20 cellular contexts compared by ENCODE assay signal in the genomic region with DNA sequence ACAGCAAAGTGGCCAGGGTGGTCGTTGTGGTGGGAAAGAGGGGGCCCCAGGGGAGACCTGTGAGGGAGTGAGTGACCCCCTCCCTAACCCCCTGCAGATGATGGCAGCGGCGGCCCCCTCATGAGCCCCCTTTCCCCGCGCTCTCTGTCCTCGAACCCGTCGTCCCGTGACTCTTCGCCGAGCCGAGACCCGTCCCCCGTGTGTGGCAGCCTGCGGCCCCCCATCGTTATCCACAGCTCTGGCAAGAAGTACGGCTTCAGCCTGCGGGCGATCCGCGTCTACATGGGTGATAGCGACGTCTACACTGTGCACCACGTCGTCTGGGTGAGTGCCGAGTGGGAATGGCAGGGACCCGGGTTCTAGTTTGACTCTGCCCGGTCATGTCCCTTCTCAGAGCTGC. TPM values are rescaled to one million over a fixed set of nuclear protein-coding genes. Genes with fewer than 3 reads are reported as not detected.
DNase-seq lines count a peak whose midpoint lies in the region; ATAC-seq and TF ChIP-seq lines count a peak whose summit lies in the region.
"Had no signal": no experiment of that assay in that cellular context is flagged by ENCODE, and none has a peak within 500 bp of the region (broad histone marks: within the 10 kb centered on the region; RNA-seq: fewer than 3 reads in every experiment).

No MANE protein-coding gene starts in this region.

- no peak overlapping the region for H3K14ac ChIP-seq in neuronal stem cell (ENCODE audit: low read length)

- peak overlapping the region; percentile 18 to 75 for H3K27ac Mint-ChIP-seq in activated naive CD4-positive, alpha-beta T cell treated with anti-CD3 and anti-CD28 coated beads, Interleukin-2, amount 50 U/mL, for 72 hours
- no peak overlapping the region for H3K27ac Mint-ChIP-seq in activated naive CD4-positive, alpha-beta T cell treated with anti-CD3 and anti-CD28 coated beads for 36 hours
- peak overlapping the region; percentile 12 for H3K27ac Mint-ChIP-seq in activated T-helper 1 cell treated with anti-CD3 and anti-CD28 coated beads, Interleukin-12 subunit alpha, Interleukin-12 subunit beta, Interleukin-2, Interleukin-4 antibody, amounts not matched to agents 30 ng/mL and 10 ng/mL and 1 ng/mL, durations not matched to agents 14 hours and 24 hours and 36 hours
- H3K27ac Mint-ChIP-seq in Caco-2 (ENCODE audit: unreplicated experiment) = no peak overlapping the region
- H3K27ac Mint-ChIP-seq: CD4-positive, alpha-beta memory T cell; H9; HFFc6 had no signal

- H2BK15ac ChIP-seq in neuronal stem cell (ENCODE audit: low read length) = no peak overlapping the region

- peaks cover 5 to 24% of the 10 kb centered on the region in 2 donors for H3K36me3 Mint-ChIP-seq in activated naive CD4-positive, alpha-beta T cell treated with anti-CD3 and anti-CD28 coated beads, Interleukin-2, amount 50 U/mL, for 72 hours
- peaks cover 22% of the 10 kb centered on the region for H3K36me3 Mint-ChIP-seq in activated naive CD4-positive, alpha-beta T cell treated with anti-CD3 and anti-CD28 coated beads for 36 hours (ENCODE audit: low read depth)
- H3K36me3 Mint-ChIP-seq in activated T-helper 1 cell treated with anti-CD3 and anti-CD28 coated beads, Interleukin-12 subunit alpha, Interleukin-12 subunit beta, Interleukin-2, Interleukin-4 antibody, amounts not matched to agents 30 ng/mL and 10 ng/mL and 1 ng/mL, durations not matched to agents 14 hours and 24 hours and 36 hours (ENCODE audit: low read depth) = peaks cover 39% of the 10 kb centered on the region
- H3K36me3 Mint-ChIP-seq in Caco-2 (ENCODE audit: insufficient read depth, unreplicated experiment) = peaks cover 17% of the 10 kb centered on the region

- H2BK5ac ChIP-seq in neuronal stem cell (ENCODE audit: low read length) = no peak overlapping the region

- H2AK5ac ChIP-seq in neuronal stem cell (ENCODE audit: low read depth, low read length) = no peak overlapping the region

- H3K9ac ChIP-seq in neuronal stem cell (ENCODE audit: low read depth, low read length, poor library complexity) = peak overlapping the region; percentile 50
- H3K9ac ChIP-seq: GM23248 had no signal

- H3K9me3 Mint-ChIP-seq in activated naive CD4-positive, alpha-beta T cell treated with anti-CD3 and anti-CD28 coated beads, Interleukin-2, amount 50 U/mL, for 72 hours = peaks cover 0 to 4% of the 10 kb centered on the region in 2 donors
- peaks cover 2% of the 10 kb centered on the region for H3K9me3 Mint-ChIP-seq in activated naive CD4-positive, alpha-beta T cell treated with anti-CD3 and anti-CD28 coated beads for 36 hours
- H3K9me3 Mint-ChIP-seq in activated T-helper 1 cell treated with anti-CD3 and anti-CD28 coated beads, Interleukin-12 subunit alpha, Interleukin-12 subunit beta, Interleukin-2, Interleukin-4 antibody, amounts not matched to agents 30 ng/mL and 10 ng/mL and 1 ng/mL, durations not matched to agents 14 hours and 24 hours and 36 hours = no peaks in the 10 kb centered on the region
- no peaks in the 10 kb centered on the region for H3K9me3 Mint-ChIP-seq in Caco-2 (ENCODE audit: unreplicated experiment)
- H3K9me3 Mint-ChIP-seq: CD4-positive, alpha-beta memory T cell; HFFc6 had no signal

- H3K4me2 ChIP-seq in neuronal stem cell (ENCODE audit: insufficient read depth, low read length, poor library complexity, severe bottlenecking) = no peak overlapping the region
- H3K4me2 ChIP-seq: A549 had no signal

- H3K9me3 ChIP-seq in neuronal stem cell (replicated peaks in 1 of 2; ENCODE audit: control insufficient read depth in 2 of 2, insufficient read depth in 1 of 2, low read depth in 1 of 2, low read length in 2 of 2) = no peaks in the 10 kb centered on the region
- no peaks in the 10 kb centered on the region for H3K9me3 ChIP-seq in Caco-2
- H3K9me3 ChIP-seq: A549 had no signal

- H3K27ac ChIP-seq in neuronal stem cell (replicated peaks; ENCODE audit: low read length) = no peak overlapping the region
- H3K27ac ChIP-seq: A549, GM23248 had no signal

- no TSS peak for BruUV-seq in Caco-2 (replicated peaks; lab: Mats Ljungman, UMichigan)

- H3K27me3 Mint-ChIP-seq in activated naive CD4-positive, alpha-beta T cell treated with anti-CD3 and anti-CD28 coated beads for 36 hours (ENCODE audit: low read depth) = no peaks in the 10 kb centered on the region
- no peaks in the 10 kb centered on the region for H3K27me3 Mint-ChIP-seq in activated T-helper 1 cell treated with anti-CD3 and anti-CD28 coated beads, Interleukin-12 subunit alpha, Interleukin-12 subunit beta, Interleukin-2, Interleukin-4 antibody, amounts not matched to agents 30 ng/mL and 10 ng/mL and 1 ng/mL, durations not matched to agents 14 hours and 24 hours and 36 hours (ENCODE audit: insufficient read depth)
- H3K27me3 Mint-ChIP-seq in Caco-2 (ENCODE audit: insufficient read depth, unreplicated experiment) = no peaks in the 10 kb centered on the region
- H3K27me3 Mint-ChIP-seq: CD4-positive, alpha-beta memory T cell had no signal

- no peak for ATAC-seq in activated naive CD4-positive, alpha-beta T cell treated with anti-CD3 and anti-CD28 coated beads, Interleukin-2, amount 50 U/mL, for 72 hours
- ATAC-seq in HG02763 (IDR thresholded peaks at IDR 0.05; ENCODE audit: unreplicated experiment) = no peak
- ATAC-seq: A549, HCT116 had no signal

- POLR2A ChIA-PET in Caco-2 (lab: Charles Lee) = no interaction called here

- WGBS in neuronal stem cell (ENCODE audit: extremely low coverage in 2 of 2, insufficient read length in 2 of 2, insufficient replicate concordance in 1 of 2), 2 donors = no CpG with 5 or more reads among the region's 28 CpGs

- H3K79me1 ChIP-seq in neuronal stem cell (ENCODE audit: low read depth, low read length) = no peaks in the 10 kb centered on the region

- H2AFZ ChIP-seq in neuronal stem cell (ENCODE audit: low read length) = no peak overlapping the region
- H2AFZ ChIP-seq: GM23248 had no signal

- no peak overlapping the region for H3K4me3 Mint-ChIP-seq in activated naive CD4-positive, alpha-beta T cell treated with anti-CD3 and anti-CD28 coated beads for 36 hours
- no peak overlapping the region for H3K4me3 Mint-ChIP-seq in activated T-helper 1 cell treated with anti-CD3 and anti-CD28 coated beads, Interleukin-12 subunit alpha, Interleukin-12 subunit beta, Interleukin-2, Interleukin-4 antibody, amounts not matched to agents 30 ng/mL and 10 ng/mL and 1 ng/mL, durations not matched to agents 14 hours and 24 hours and 36 hours
- no peak overlapping the region for H3K4me3 Mint-ChIP-seq in Caco-2 (ENCODE audit: unreplicated experiment)
- H3K4me3 Mint-ChIP-seq: CD4-positive, alpha-beta memory T cell; H9; HFFc6 had no signal

- H3K4me3 ChIP-seq in neuronal stem cell (ENCODE audit: low read length in 2 of 2) (no peak overlapping the region), Caco-2 (ENCODE audit: low read depth, low read length) (no peak overlapping the region)
- H3K4me3 ChIP-seq: A549, GM23248 had no signal

- peaks cover 21 to 61% of the 10 kb centered on the region in 2 donors for H3K36me3 ChIP-seq in neuronal stem cell (replicated peaks in 1 of 2; ENCODE audit: control insufficient read depth in 2 of 2, insufficient read depth in 2 of 2, low read length in 2 of 2)
- H3K36me3 ChIP-seq in Caco-2 (ENCODE audit: control insufficient read depth, insufficient read depth, low read length) = peaks cover 6% of the 10 kb centered on the region

- no peaks in the 10 kb centered on the region for H3K27me3 ChIP-seq in neuronal stem cell (ENCODE audit: control insufficient read depth in 3 of 3, insufficient read depth in 3 of 3, low read depth in 1 of 3, low read length in 3 of 3)
- no peaks in the 10 kb centered on the region for H3K27me3 ChIP-seq in Caco-2 (replicated peaks; ENCODE audit: control insufficient read depth, insufficient read depth, low read length)

- peak overlapping the region; percentile 9 for H2BK120ac ChIP-seq in neuronal stem cell (ENCODE audit: low read depth, low read length)

- H2BK12ac ChIP-seq in neuronal stem cell (ENCODE audit: low read length) = no peak overlapping the region

- H3K18ac ChIP-seq in neuronal stem cell (ENCODE audit: low read length) = no peak overlapping the region

- H3K4me1 ChIP-seq in neuronal stem cell (ENCODE audit: control insufficient read depth in 2 of 2, insufficient read depth in 1 of 2, low read depth in 1 of 2, low read length in 2 of 2) (no peaks in the 10 kb centered on the region), Caco-2 (no peaks in the 10 kb centered on the region)
- H3K4me1 ChIP-seq: A549 had no signal

- no peak for TF ChIP-seq CTCF in Caco-2 (IDR thresholded peaks at IDR 0.05; ENCODE audit: insufficient read depth in 1 of 2, low read depth in 1 of 2, low read length in 1 of 2, severe bottlenecking in 1 of 2, unreplicated experiment in 1 of 2)

- H3K4me1 Mint-ChIP-seq in activated naive CD4-positive, alpha-beta T cell treated with anti-CD3 and anti-CD28 coated beads for 36 hours (ENCODE audit: low read depth) = no peaks in the 10 kb centered on the region
- no peaks in the 10 kb centered on the region for H3K4me1 Mint-ChIP-seq in activated T-helper 1 cell treated with anti-CD3 and anti-CD28 coated beads, Interleukin-12 subunit alpha, Interleukin-12 subunit beta, Interleukin-2, Interleukin-4 antibody, amounts not matched to agents 30 ng/mL and 10 ng/mL and 1 ng/mL, durations not matched to agents 14 hours and 24 hours and 36 hours (ENCODE audit: low read depth)
- no peaks in the 10 kb centered on the region for H3K4me1 Mint-ChIP-seq in Caco-2 (ENCODE audit: low read depth, unreplicated experiment)
- H3K4me1 Mint-ChIP-seq: CD4-positive, alpha-beta memory T cell had no signal

- H4K8ac ChIP-seq in neuronal stem cell (ENCODE audit: low read depth, low read length) = no peak overlapping the region

- CTCF ChIA-PET in activated naive CD4-positive, alpha-beta T cell treated with anti-CD3 and anti-CD28 coated beads for 36 hours (lab: Charles Lee) = interaction anchor here (1.4 kb wide), 2 partner anchors 15 to 243 kb away, joined by 3 to 4 read pairs; no protein-coding TSS in a partner anchor
- CTCF ChIA-PET in Caco-2 (lab: Charles Lee) = no interaction called here

- H4K91ac ChIP-seq in neuronal stem cell (ENCODE audit: low read depth, low read length, poor library complexity) = no peak overlapping the region

- DNase-seq in activated naive CD4-positive, alpha-beta T cell treated with anti-CD3 and anti-CD28 coated beads, Interleukin-2, amount 50 U/mL, for 72 hours (ENCODE audit: low spot score in 2 of 2) = no peak
- DNase-seq in activated naive CD4-positive, alpha-beta T cell treated with anti-CD3 and anti-CD28 coated beads for 36 hours = no peak
- no peak for DNase-seq in activated T-helper 1 cell treated with anti-CD3 and anti-CD28 coated beads, Interleukin-12 subunit alpha, Interleukin-12 subunit beta, Interleukin-2, Interleukin-4 antibody, amounts not matched to agents 30 ng/mL and 10 ng/mL and 1 ng/mL, durations not matched to agents 14 hours and 24 hours and 36 hours (ENCODE audit: low spot score)
- DNase-seq in neuronal stem cell (ENCODE audit: low spot score) (no peak), Caco-2 (no peak), amygdala (lab: John Stamatoyannopoulos, UW) (no peak)
- DNase-seq: 8988T; ACHN; AML-193; C1 segment of cervical spinal cord; CD4-positive, alpha-beta memory T cell; COR-L47; DMS153; DND-41; GM23248; H9; HFFc6 had no signal

- no peak overlapping the region for H3K23ac ChIP-seq in neuronal stem cell (ENCODE audit: low read depth, low read length, poor library complexity)

- no peak overlapping the region for H3K4ac ChIP-seq in neuronal stem cell (ENCODE audit: low read length)

- intact Hi-C loops in activated naive CD4-positive, alpha-beta T cell treated with anti-CD3 and anti-CD28 coated beads for 36 hours (cut with micrococcal nuclease) = no loop called here
- intact Hi-C loops in activated T-helper 1 cell treated with anti-CD3 and anti-CD28 coated beads, Interleukin-12 subunit alpha, Interleukin-12 subunit beta, Interleukin-2, Interleukin-4 antibody, amounts not matched to agents 30 ng/mL and 10 ng/mL and 1 ng/mL, durations not matched to agents 14 hours and 24 hours and 36 hours (cut with micrococcal nuclease) = no loop called here
- intact Hi-C loops in Caco-2 (cut with micrococcal nuclease; ENCODE audit: unreplicated experiment) = no loop called here

RNA-seq across cellular contexts. Expression of gene PIK3R2, which starts 8.1 kb away (rescaled TPM):
- total RNA-seq in activated naive CD4-positive, alpha-beta T cell treated with anti-CD3 and anti-CD28 coated beads, Interleukin-2, amount 50 U/mL, for 72 hours = 10 to 100 TPM; 13.6 to 18.3 TPM
- total RNA-seq in activated naive CD4-positive, alpha-beta T cell treated with anti-CD3 and anti-CD28 coated beads for 36 hours = 10 to 100 TPM; 16.1 to 16.3 TPM
- 14.7 and 15.6 TPM in 2 replicates for total RNA-seq in activated T-helper 1 cell treated with anti-CD3 and anti-CD28 coated beads, Interleukin-12 subunit alpha, Interleukin-12 subunit beta, Interleukin-2, Interleukin-4 antibody, amounts not matched to agents 30 ng/mL and 10 ng/mL and 1 ng/mL, durations not matched to agents 14 hours and 24 hours and 36 hours
- 52.3 TPM for polyA plus RNA-seq in neuronal stem cell (2013, experiment 1 of 2)
- polyA plus RNA-seq in neuronal stem cell (2013, experiment 2 of 2) = 51.8 TPM
- total RNA-seq in Caco-2 (2022) = 34.3 and 37.8 TPM in 2 replicates

RNA-seq across cellular contexts. Expression of gene IFI30, which starts 28.7 kb away (rescaled TPM):
- total RNA-seq in activated naive CD4-positive, alpha-beta T cell treated with anti-CD3 and anti-CD28 coated beads, Interleukin-2, amount 50 U/mL, for 72 hours = 10 to 100 TPM; 28.0 to 65.3 TPM
- 10 to 100 TPM; 19.0 to 20.8 TPM for total RNA-seq in activated naive CD4-positive, alpha-beta T cell treated with anti-CD3 and anti-CD28 coated beads for 36 hours
- 45.3 and 49.9 TPM in 2 replicates for total RNA-seq in activated T-helper 1 cell treated with anti-CD3 and anti-CD28 coated beads, Interleukin-12 subunit alpha, Interleukin-12 subunit beta, Interleukin-2, Interleukin-4 antibody, amounts not matched to agents 30 ng/mL and 10 ng/mL and 1 ng/mL, durations not matched to agents 14 hours and 24 hours and 36 hours
- 0.79 TPM for polyA plus RNA-seq in neuronal stem cell (2013, experiment 1 of 2)
- 0.73 TPM for polyA plus RNA-seq in neuronal stem cell (2013, experiment 2 of 2)
- total RNA-seq in Caco-2 (2022) = 38.3 and 39.6 TPM in 2 replicates

RNA-seq across cellular contexts. Expression of gene MAST3, which starts 47.3 kb away (rescaled TPM):
- total RNA-seq in activated naive CD4-positive, alpha-beta T cell treated with anti-CD3 and anti-CD28 coated beads, Interleukin-2, amount 50 U/mL, for 72 hours = 10 to 100 TPM; 19.5 to 54.6 TPM
- 10 to 100 TPM; 12.8 to 13.5 TPM for total RNA-seq in activated naive CD4-positive, alpha-beta T cell treated with anti-CD3 and anti-CD28 coated beads for 36 hours
- total RNA-seq in activated T-helper 1 cell treated with anti-CD3 and anti-CD28 coated beads, Interleukin-12 subunit alpha, Interleukin-12 subunit beta, Interleukin-2, Interleukin-4 antibody, amounts not matched to agents 30 ng/mL and 10 ng/mL and 1 ng/mL, durations not matched to agents 14 hours and 24 hours and 36 hours = 16.5 and 17.6 TPM in 2 replicates
- 3.8 TPM for polyA plus RNA-seq in neuronal stem cell (2013, experiment 1 of 2)
- polyA plus RNA-seq in neuronal stem cell (2013, experiment 2 of 2) = 4.1 TPM
- 8.0 and 8.2 TPM in 2 replicates for total RNA-seq in Caco-2 (2022)

RNA-seq across cellular contexts. Expression of gene MPV17L2, which starts 48.1 kb away (rescaled TPM):
- 10 to 100 TPM in 1 of 2 donors, 1 to 10 TPM in 1; 5.4 to 14.0 TPM for total RNA-seq in activated naive CD4-positive, alpha-beta T cell treated with anti-CD3 and anti-CD28 coated beads, Interleukin-2, amount 50 U/mL, for 72 hours
- 1 to 10 TPM; 6.3 to 6.5 TPM for total RNA-seq in activated naive CD4-positive, alpha-beta T cell treated with anti-CD3 and anti-CD28 coated beads for 36 hours
- 19.2 and 23.3 TPM in 2 replicates for total RNA-seq in activated T-helper 1 cell treated with anti-CD3 and anti-CD28 coated beads, Interleukin-12 subunit alpha, Interleukin-12 subunit beta, Interleukin-2, Interleukin-4 antibody, amounts not matched to agents 30 ng/mL and 10 ng/mL and 1 ng/mL, durations not matched to agents 14 hours and 24 hours and 36 hours
- polyA plus RNA-seq in neuronal stem cell (2013, experiment 1 of 2) = 21.4 TPM
- 20.5 TPM for polyA plus RNA-seq in neuronal stem cell (2013, experiment 2 of 2)
- total RNA-seq in Caco-2 (2022) = 14.1 and 16.6 TPM in 2 replicates

RNA-seq across cellular contexts. Expression of gene IL12RB1, which starts 58.2 kb away (rescaled TPM):
- 10 to 100 TPM; 14.6 to 25.0 TPM for total RNA-seq in activated naive CD4-positive, alpha-beta T cell treated with anti-CD3 and anti-CD28 coated beads, Interleukin-2, amount 50 U/mL, for 72 hours
- total RNA-seq in activated naive CD4-positive, alpha-beta T cell treated with anti-CD3 and anti-CD28 coated beads for 36 hours = 10 to 100 TPM; 10.1 to 14.4 TPM
- 44.5 and 47.5 TPM in 2 replicates for total RNA-seq in activated T-helper 1 cell treated with anti-CD3 and anti-CD28 coated beads, Interleukin-12 subunit alpha, Interleukin-12 subunit beta, Interleukin-2, Interleukin-4 antibody, amounts not matched to agents 30 ng/mL and 10 ng/mL and 1 ng/mL, durations not matched to agents 14 hours and 24 hours and 36 hours
- polyA plus RNA-seq in neuronal stem cell (2013, experiment 1 of 2) = not detected
- polyA plus RNA-seq in neuronal stem cell (2013, experiment 2 of 2) = not detected
- total RNA-seq in Caco-2 (2022) = not detected in 2 replicates
- total RNA-seq: GM23248, H9 had no signal
- polyA plus RNA-seq: A549, GM23248 had no signal

Comparison
In these comparisons a context has a peak if more than half of its experiments do, and no peak if none do; other contexts are left out.
1. H3K27ac Mint-ChIP-seq: peak in activated naive CD4-positive, alpha-beta T cell treated with anti-CD3 and anti-CD28 coated beads, Interleukin-2, amount 50 U/mL, for 72 hours (2 of 2) and activated T-helper 1 cell treated with anti-CD3 and anti-CD28 coated beads, Interleukin-12 subunit alpha, Interleukin-12 subunit beta, Interleukin-2, Interleukin-4 antibody, amounts not matched to agents 30 ng/mL and 10 ng/mL and 1 ng/mL, durations not matched to agents 14 hours and 24 hours and 36 hours (single experiment); none in activated naive CD4-positive, alpha-beta T cell treated with anti-CD3 and anti-CD28 coated beads for 36 hours (single experiment) and Caco-2 (single experiment).